ENCODE assay signal across 28 cellular contexts in genomic region chr6:111347589-111347988, GRCh38.
"Had no signal": no experiment of that assay in that cellular context is flagged by ENCODE, and none has a peak within 500 bp of the region (broad histone marks: within the 10 kb centered on the region; RNA-seq: fewer than 3 reads in every experiment).

No MANE protein-coding gene starts in this region.

- H3K4me1 ChIP-seq: ascending aorta, SJCRH30 had no signal

- FAIRE-seq: TTC549 had no signal

- H3K27me3 ChIP-seq: ascending aorta, cardiac muscle cell, SJCRH30 had no signal

- H3K4me3 ChIP-seq: ascending aorta, cardiac muscle cell, PC-9, SJCRH30, SK-N-MC had no signal

- ATAC-seq: activated CD4-positive, alpha-beta T cell treated with anti-CD3 and anti-CD28 coated beads for 36 hours; activated CD8-positive, alpha-beta T cell treated with anti-CD3 and anti-CD28 coated beads, Interleukin-2, amount 10 ng/mL, durations not matched to agents 7 days and 5 days had no signal

- H3K9ac ChIP-seq: KMS-11 had no signal

- H3K27ac ChIP-seq: ascending aorta, cardiac muscle cell, KMS-11, PC-9, SJCRH30, SK-N-MC had no signal

- H3K9me3 ChIP-seq: ascending aorta, SJCRH30 had no signal

- DNase-seq: activated CD4-positive, alpha-beta T cell treated with anti-CD3 and anti-CD28 coated beads for 36 hours; activated CD4-positive, alpha-beta T cell treated with anti-CD3 and anti-CD28 coated beads, Interleukin-2, amount 10 ng/mL, durations not matched to agents 7 days and 5 days; activated CD4-positive, alpha-beta T cell treated with anti-CD3 and anti-CD28 coated beads, Interleukin-2, amount 50 U/mL, for 48 hours; activated CD8-positive, alpha-beta T cell treated with anti-CD3 and anti-CD28 coated beads, Interleukin-2, amount 10 ng/mL, durations not matched to agents 7 days and 5 days; activated gamma-delta T cell; activated naive CD4-positive, alpha-beta T cell treated with Interleukin-2 at 50 U/mL for 16 hours; activated naive CD8-positive, alpha-beta T cell treated with anti-CD3 and anti-CD28 coated beads, Interleukin-2, amount 10 ng/mL, durations not matched to agents 7 days and 5 days; activated T-cell treated with anti-CD3 and anti-CD28 coated beads, Interleukin-2, amount 50 U/mL, for 24 hours; amygdala; NCI-H1092 treated with DMSO at 0.1 percent for 48 hours; NCI-H1417; NCI-H146; NCI-H187; NCI-H2029 treated with DMSO at 0.1 percent for 48 hours; NCI-H2107; NCI-H2171; NCI-H510A; NCI-H526; NCI-H748 treated with DMSO at 0.1 percent for 48 hours; NK-92 treated with Interleukin-12 subunit alpha and Interleukin-12 subunit beta, amount 100 ng/mL, for 24 hours; PC-9; SHP77; SJCRH30 had no signal
